Comparison of ENCODE assay signal across 8 cellular contexts in the genomic region with DNA sequence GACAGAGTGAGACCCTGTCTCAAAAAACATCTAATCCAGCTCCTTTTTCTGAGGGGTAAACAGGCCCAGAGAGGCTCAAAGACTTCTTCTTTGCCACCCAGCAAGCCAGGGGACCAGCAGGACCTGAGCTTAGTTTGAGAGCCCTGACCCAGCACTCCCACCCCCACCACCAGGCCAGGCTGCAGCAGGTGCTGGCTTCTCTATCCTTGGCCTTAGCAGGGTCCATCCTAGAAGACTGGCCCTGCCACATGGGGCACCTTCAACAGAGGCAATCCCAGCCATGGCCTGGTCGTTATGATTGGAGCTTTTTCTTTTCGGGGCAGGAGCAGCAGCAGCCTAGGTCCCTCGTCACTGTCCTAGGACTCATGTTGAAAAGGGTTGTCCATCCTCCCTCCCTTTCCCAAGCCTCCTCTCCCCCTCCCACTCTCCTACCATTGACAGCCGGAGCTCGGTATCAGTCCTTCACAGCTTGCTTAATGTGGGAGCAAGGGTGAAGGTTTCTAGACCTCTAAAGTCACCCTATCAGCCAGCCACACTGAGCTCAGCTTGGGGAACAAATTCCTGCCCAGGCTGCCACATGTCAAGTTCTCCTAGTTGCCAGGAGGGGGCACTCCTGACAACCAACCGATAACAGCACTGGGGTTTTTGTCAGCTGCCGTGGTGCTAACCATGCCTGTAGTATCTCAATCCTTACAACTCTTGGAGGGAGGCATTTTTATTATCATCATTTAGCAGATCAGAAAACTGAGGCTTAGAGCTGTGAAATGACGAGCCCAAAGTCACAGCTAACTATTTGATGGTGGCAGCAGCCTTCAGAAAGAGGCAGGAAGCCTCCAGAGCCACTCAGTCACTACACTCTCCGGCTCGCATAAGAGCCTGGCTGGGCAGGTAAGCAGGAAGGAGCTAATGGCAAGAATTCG. TPM values are rescaled to one million over a fixed set of nuclear protein-coding genes. Genes with fewer than 3 reads are reported as not detected.
A peak's percentile ranks its signal among the peaks of the same experiment; 100 is the strongest.
DNase-seq lines count a peak whose midpoint lies in the region; ATAC-seq lines count a peak whose summit lies in the region.

No MANE protein-coding gene starts in this region.

- no peaks in the 10 kb centered on the region for H3K36me3 Mint-ChIP-seq in activated naive CD8-positive, alpha-beta T cell treated with anti-CD3 and anti-CD28 coated beads for 36 hours

- peaks cover 16% of the 10 kb centered on the region for H3K36me3 ChIP-seq in SK-N-MC (ENCODE audit: insufficient read depth, low read length)

- intact Hi-C loops in cardiac septum (cut with DNase I), result no loop called here

- peak overlapping the region; percentile 78 for H3K27ac Mint-ChIP-seq in activated naive CD8-positive, alpha-beta T cell treated with anti-CD3 and anti-CD28 coated beads for 36 hours

- no peak for ATAC-seq in HG03571 (IDR thresholded peaks at IDR 0.05; ENCODE audit: unreplicated experiment)

- no peaks in the 10 kb centered on the region for H3K9me3 ChIP-seq in SK-N-MC (ENCODE audit: low read depth, low read length)

- in situ Hi-C loops in KBM-7 (cut with MboI; ENCODE audit: low pct_unique_long_range_greater_than_20kb, low sequenced_read_pairs), result no loop called here

- DNase-seq in NCI-H1417 (lab: John Stamatoyannopoulos, UW), result peak; percentile 15 to 50 (median 20)
- no peak for DNase-seq in NCI-H1417 treated with DMSO at 0.1 percent for 48 hours (lab: John Stamatoyannopoulos, UW)
- DNase-seq in KBM-7, result peak; percentile 79
- DNase-seq in SK-N-MC (ENCODE audit: low read depth, low spot score), result no peak
- DNase-seq in activated naive CD8-positive, alpha-beta T cell treated with anti-CD3 and anti-CD28 coated beads for 36 hours, result peak; percentile 48
- peak; percentile 77 for DNase-seq in cardiac septum (ENCODE audit: low spot score)
- DNase-seq in pulmonary artery endothelial cell (ENCODE audit: low read depth, low spot score), result peak; percentile 37

- H3K27me3 Mint-ChIP-seq in activated naive CD8-positive, alpha-beta T cell treated with anti-CD3 and anti-CD28 coated beads for 36 hours, result no peaks in the 10 kb centered on the region

- no peak overlapping the region for H3K4me3 ChIP-seq in SK-N-MC

- H3K4me3 Mint-ChIP-seq in activated naive CD8-positive, alpha-beta T cell treated with anti-CD3 and anti-CD28 coated beads for 36 hours, result no peak overlapping the region

- no peak overlapping the region for H3K9ac ChIP-seq in SK-N-MC (ENCODE audit: insufficient read length)

- peaks cover 14% of the 10 kb centered on the region for H3K4me1 Mint-ChIP-seq in activated naive CD8-positive, alpha-beta T cell treated with anti-CD3 and anti-CD28 coated beads for 36 hours

- no peaks in the 10 kb centered on the region for H3K9me3 Mint-ChIP-seq in activated naive CD8-positive, alpha-beta T cell treated with anti-CD3 and anti-CD28 coated beads for 36 hours

- 0 out of 2 replicates have a peak overlapping the region, but pooled peaks have one; percentile 46 for H3K27ac ChIP-seq in SK-N-MC

RNA-seq across cellular contexts. Expression of a gene that starts 11.2 kb away (rescaled TPM):
- 10 to 100 TPM; 72.1 to 75.1 TPM for total RNA-seq in activated naive CD8-positive, alpha-beta T cell treated with anti-CD3 and anti-CD28 coated beads for 36 hours
- total RNA-seq in cardiac septum (61.4 TPM), pulmonary artery endothelial cell (52.2 and 56.8 TPM in 2 replicates)

RNA-seq across cellular contexts. Expression of a gene that starts 11.2 kb away (rescaled TPM):
- total RNA-seq in activated naive CD8-positive, alpha-beta T cell treated with anti-CD3 and anti-CD28 coated beads for 36 hours, result 10 to 100 TPM; 34.0 to 34.4 TPM
- 0.35 TPM for total RNA-seq in cardiac septum
- 4.6 and 5.5 TPM in 2 replicates for total RNA-seq in pulmonary artery endothelial cell

RNA-seq across cellular contexts. Expression of a gene that starts 15.9 kb away (rescaled TPM):
- 10 to 100 TPM; 17.7 to 19.6 TPM for total RNA-seq in activated naive CD8-positive, alpha-beta T cell treated with anti-CD3 and anti-CD28 coated beads for 36 hours
- total RNA-seq in cardiac septum, result 10.8 TPM
- total RNA-seq in pulmonary artery endothelial cell, result 36.6 and 41.8 TPM in 2 replicates

RNA-seq across cellular contexts. Expression of a gene that starts 35.5 kb away (rescaled TPM):
- total RNA-seq in activated naive CD8-positive, alpha-beta T cell treated with anti-CD3 and anti-CD28 coated beads for 36 hours, result 100 to 1,000 TPM; 110 to 112 TPM
- total RNA-seq in cardiac septum, result 32.9 TPM
- total RNA-seq in pulmonary artery endothelial cell, result 227 and 285 TPM in 2 replicates

Comparison
In these comparisons a context has a peak if more than half of its experiments do, and no peak if none do; other contexts are left out.
1. DNase-seq: peak in NCI-H1417 (3 of 3), KBM-7 (single experiment), activated naive CD8-positive, alpha-beta T cell treated with anti-CD3 and anti-CD28 coated beads for 36 hours (single experiment), cardiac septum (single experiment) and pulmonary artery endothelial cell (single experiment); none in NCI-H1417 treated with DMSO at 0.1 percent for 48 hours (single experiment) and SK-N-MC (single experiment).